Comparison of ENCODE assay signal across 8 cellular contexts in genomic region chr18:31042391-31043181, GRCh38. TPM values are rescaled to one million over a fixed set of nuclear protein-coding genes. Genes with fewer than 3 reads are reported as not detected.
DNase-seq lines count a peak whose midpoint lies in the region; ATAC-seq and TF ChIP-seq lines count a peak whose summit lies in the region.

Gene DSC3 (minus strand): TSS chr18:31042742. CDS start chr18:31042660, 82 bp downstream.

- ATAC-seq in GM18858 (IDR thresholded peaks at IDR 0.05; ENCODE audit: unreplicated experiment): no peak
- ATAC-seq in GM21528 (IDR thresholded peaks at IDR 0.05; ENCODE audit: low FRiP score, unreplicated experiment): no peak

- in situ Hi-C loops in astrocyte of the spinal cord (cut with HindIII; ENCODE audit: low sequenced_read_pairs): no loop called here

- H3K4me1 ChIP-seq in suprapubic skin: peaks cover 14% of the 10 kb centered on the region

- TF ChIP-seq POLR2A in suprapubic skin (IDR thresholded peaks at IDR 0.05): peak; percentile 20 to 45

- peak within 1 kb of the TSS; percentile 32 for H3K4me3 ChIP-seq in astrocyte of the spinal cord (ENCODE audit: low read depth, low read length)
- peak within 1 kb of the TSS; percentile 52 for H3K4me3 ChIP-seq in suprapubic skin

- H3K27ac ChIP-seq in suprapubic skin: peak within 1 kb of the TSS; percentile 89

- no peaks in the 10 kb centered on the region for H3K36me3 ChIP-seq in suprapubic skin

- TF ChIP-seq EP300 in suprapubic skin (IDR thresholded peaks at IDR 0.05): no peak

- no peaks in the 10 kb centered on the region for H3K9me3 ChIP-seq in suprapubic skin

- TF ChIP-seq CTCF in astrocyte of the spinal cord (IDR thresholded peaks at IDR 0.05; ENCODE audit: low read depth, low read length) (no peak), suprapubic skin (IDR thresholded peaks at IDR 0.05) (peak; percentile 3 to 5)

- WGBS in suprapubic skin: 0% methylated on average over 15 of the region's 74 CpGs

- H3K27me3 ChIP-seq in suprapubic skin: peaks cover 33% of the 10 kb centered on the region

- DNase-seq in NCI-H524 (lab: John Stamatoyannopoulos, UW) (peak; percentile 54 to 59), NCI-H524 treated with DMSO at 0.1 percent for 48 hours (lab: John Stamatoyannopoulos, UW) (no peak), astrocyte of the spinal cord (ENCODE audit: low read depth, low spot score) (peak; percentile 17), kidney tubule cell (ENCODE audit: low spot score) (peak; percentile 25), suprapubic skin (ENCODE audit: low spot score in 2 of 2) (peak; percentile 73 to 81), GF-D8 (lab: John Stamatoyannopoulos, UW) (no peak)

RNA-seq across cellular contexts. Expression of gene DSC3, which starts in this region (rescaled TPM):
- 100 to 1,000 TPM; 497 to 826 (median 664) TPM for total RNA-seq in suprapubic skin

Comparison
In these comparisons a context has a peak if more than half of its experiments do, and no peak if none do; other contexts are left out.
1. DNase-seq: peak in NCI-H524 (2 of 2), astrocyte of the spinal cord (single experiment), kidney tubule cell (single experiment) and suprapubic skin (2 of 2); none in NCI-H524 treated with DMSO at 0.1 percent for 48 hours (single experiment) and GF-D8 (single experiment).